Comparison of ENCODE assay signal across 9 cellular contexts in genomic region chr2:160689441-160689840, GRCh38.
"Had no signal": no experiment of that assay in that cellular context is flagged by ENCODE, and none has a peak within 500 bp of the region (broad histone marks: within the 10 kb centered on the region; RNA-seq: fewer than 3 reads in every experiment).

No MANE protein-coding gene starts in this region.

- H3K4me2 ChIP-seq: KMS-11 had no signal

- H3K36me3 ChIP-seq: HAP-1 had no signal

- ATAC-seq: HCT116 had no signal

- H3K27ac ChIP-seq: GM23248, KMS-11 had no signal

- H2AFZ ChIP-seq: GM23248 had no signal

- H3K9me3 ChIP-seq: HAP-1 had no signal

- H3K4me1 ChIP-seq: HAP-1 had no signal

- DNase-seq: GM23248, GOT3, H7, HFFc6, KBM-7 had no signal

- H3K9ac ChIP-seq: GM23248, KMS-11 had no signal

- H3K4me3 ChIP-seq: GM23248, HAP-1 had no signal

- FAIRE-seq: HTR-8/SVneo had no signal
